ENCODE assay signal across 1 cellular context in the genomic region with DNA sequence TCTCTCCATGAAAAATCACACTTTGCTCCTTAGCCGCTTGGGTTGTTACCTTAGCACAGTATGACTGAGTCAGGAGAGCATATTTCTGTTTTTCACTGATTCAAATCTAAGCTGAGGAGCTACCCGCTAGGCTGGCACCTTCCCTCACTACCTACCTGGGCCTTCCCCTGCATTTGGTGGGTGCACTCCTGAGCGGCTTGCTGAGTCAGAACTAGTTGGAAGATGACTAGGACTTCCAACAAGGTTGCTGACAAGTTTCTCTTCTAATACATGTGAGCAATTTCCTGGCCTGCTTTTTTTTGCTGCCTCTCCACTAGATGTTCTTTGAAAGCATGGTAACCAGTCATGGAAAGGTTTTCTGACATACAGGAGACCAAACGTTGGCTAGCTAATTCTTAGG.
TF ChIP-seq lines count a peak whose summit lies in the region.

No MANE protein-coding gene starts in this region.

TF ChIP-seq in GM23338, 12 proteins besides CTCF, POLR2A, EP300 and RAD21 (continued from another document):
- TF ChIP-seq ZNF462 (CRISPR knock-in tag; IDR thresholded peaks at IDR 0.05) (no peak), ETS1 (IDR thresholded peaks at IDR 0.05) (no peak), STAT1 (IDR thresholded peaks at IDR 0.05; ENCODE audit: unreplicated experiment) (no peak), NANOG (IDR thresholded peaks at IDR 0.05; ENCODE audit: borderline replicate concordance) (no peak), ZNF114 (CRISPR knock-in tag; IDR thresholded peaks at IDR 0.05) (no peak)
